Comparison of ENCODE assay signal across 8 cellular contexts in genomic region chr1:161198206-161198876, GRCh38. TPM values are rescaled to one million over a fixed set of nuclear protein-coding genes. Genes with fewer than 3 reads are reported as not detected.
DNase-seq lines count a peak whose midpoint lies in the region; TF ChIP-seq lines count a peak whose summit lies in the region.

No MANE protein-coding gene starts in this region.

- H3K9ac ChIP-seq in subcutaneous abdominal adipose tissue (ENCODE audit: low read length in 5 of 5), result peak overlapping the region; percentile 81 to 94 (median 87)

- intact Hi-C loops in ascending aorta (cut with DNase I), result no loop called here

- H3K9me3 ChIP-seq in ascending aorta, result no peaks in the 10 kb centered on the region
- no peaks in the 10 kb centered on the region for H3K9me3 ChIP-seq in iPS-18c (ENCODE audit: control insufficient read depth, insufficient read depth, low read length)
- H3K9me3 ChIP-seq in subcutaneous abdominal adipose tissue (ENCODE audit: control insufficient read depth in 5 of 5, low read length in 5 of 5), result no peaks in the 10 kb centered on the region

- H3K4me1 ChIP-seq in ascending aorta (peaks cover 8 to 29% of the 10 kb centered on the region in 2 donors), subcutaneous abdominal adipose tissue (ENCODE audit: control insufficient read depth in 5 of 5, insufficient read depth in 5 of 5, low read length in 5 of 5) (peaks cover 62 to 96% (median 96%) of the 10 kb centered on the region in 5 donors)

- H3K36me3 ChIP-seq in ascending aorta, result no peaks in the 10 kb centered on the region
- H3K36me3 ChIP-seq in subcutaneous abdominal adipose tissue (ENCODE audit: control insufficient read depth in 5 of 5, insufficient read depth in 5 of 5, low read length in 5 of 5), result peaks cover 0 to 37% (median 21%) of the 10 kb centered on the region in 5 donors

- DNase-seq in DMS53 (lab: John Stamatoyannopoulos, UW), result peak; percentile 27
- DNase-seq in DMS53 treated with DMSO at 0.1 percent for 48 hours (lab: John Stamatoyannopoulos, UW; ENCODE audit: unreplicated experiment), result no peak
- DNase-seq in ascending aorta (ENCODE audit: low spot score in 2 of 2), result no peak
- DNase-seq in stimulated activated CD4-positive, alpha-beta T cell treated with anti-CD3 and anti-CD28 coated beads, Interleukin-4, amount 100 ng/mL, for 24 hours, result no peak
- DNase-seq in NK-92 treated with Interleukin-12 subunit alpha and Interleukin-12 subunit beta, amount 100 ng/mL, for 24 hours (lab: John Stamatoyannopoulos, UW), result no peak
- DNase-seq in cerebellum (ENCODE audit: low spot score), result no peak

- peak overlapping the region; percentile 92 to 97 for H3K27ac ChIP-seq in ascending aorta
- H3K27ac ChIP-seq in subcutaneous abdominal adipose tissue (ENCODE audit: low read depth, low read length), result peak overlapping the region; percentile 100

- TF ChIP-seq CTCF in ascending aorta (IDR thresholded peaks at IDR 0.05), result no peak

- H3K27me3 ChIP-seq in ascending aorta (no peaks in the 10 kb centered on the region), subcutaneous abdominal adipose tissue (ENCODE audit: control insufficient read depth in 5 of 5, insufficient read depth in 4 of 5, low read length in 5 of 5) (peaks cover 0 to 9% (median 0%) of the 10 kb centered on the region in 5 donors)

- H3K4me3 ChIP-seq in ascending aorta (peak overlapping the region; percentile 47 to 51), iPS-18c (ENCODE audit: insufficient read depth, low read depth, low read length) (peak overlapping the region; percentile 45), subcutaneous abdominal adipose tissue (ENCODE audit: low read depth in 1 of 5, low read length in 5 of 5) (peak overlapping the region; percentile 56 to 85 (median 74))

RNA-seq across cellular contexts. Expression of gene ADAMTS4, which starts 0.5 kb away (rescaled TPM):
- 109 TPM for total RNA-seq in ascending aorta
- 2.0 TPM for total RNA-seq in cerebellum

RNA-seq across cellular contexts. Expression of gene NDUFS2, which starts 3.8 kb away (rescaled TPM):
- total RNA-seq in ascending aorta, result 107 TPM
- total RNA-seq in cerebellum, result 75.0 TPM

RNA-seq across cellular contexts. Expression of gene FCER1G, which starts 16.8 kb away (rescaled TPM):
- total RNA-seq in ascending aorta, result 69.9 TPM
- total RNA-seq in cerebellum, result 3.8 TPM

RNA-seq across cellular contexts. Expression of gene B4GALT3, which starts 21.0 kb away (rescaled TPM):
- 26.9 TPM for total RNA-seq in ascending aorta
- total RNA-seq in cerebellum, result 16.8 TPM

RNA-seq across cellular contexts. Expression of gene APOA2, which starts 25.1 kb away (rescaled TPM):
- total RNA-seq in ascending aorta, result 161 TPM
- not detected for total RNA-seq in cerebellum

Comparison
In these comparisons a context has a peak if more than half of its experiments do, and no peak if none do; other contexts are left out.
1. RNA of gene ADAMTS4, which starts 0.5 kb away (total RNA-seq): 109 TPM in ascending aorta (single experiment); 2.0 TPM in cerebellum (single experiment); every median in the first group is over 10 times any median in the second.
2. RNA of gene FCER1G, which starts 16.8 kb away (total RNA-seq): 69.9 TPM in ascending aorta (single experiment); 3.8 TPM in cerebellum (single experiment); every median in the first group is over 10 times any median in the second.
3. Peak in every context shown above with its lines, with median percentiles within 50 percentile points of each other: H3K4me3 ChIP-seq.